8 cellular contexts compared by ENCODE assay signal in the genomic region with DNA sequence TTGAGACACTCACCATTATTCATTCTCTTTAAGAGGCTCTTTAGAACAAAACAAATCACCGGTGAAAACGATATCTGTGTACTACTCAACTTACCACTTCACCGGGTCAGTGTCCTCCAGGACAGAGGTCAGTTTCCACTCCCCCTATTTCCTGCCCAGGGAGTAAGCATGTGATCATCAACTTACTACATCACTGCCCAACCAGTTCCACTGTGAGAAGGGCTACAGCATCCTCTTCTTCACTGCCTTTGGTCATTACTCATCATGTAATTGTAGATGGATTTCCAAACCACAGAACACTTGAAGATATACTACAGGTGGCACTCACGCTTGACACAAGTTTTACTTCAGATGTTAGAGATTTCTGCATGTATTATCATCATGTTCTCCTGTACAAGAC. TPM values are rescaled to one million over a fixed set of nuclear protein-coding genes. Genes with fewer than 3 reads are reported as not detected.
DNase-seq lines count a peak whose midpoint lies in the region; ATAC-seq and TF ChIP-seq lines count a peak whose summit lies in the region.

No MANE protein-coding gene starts in this region.

- no peak for TF ChIP-seq CTCF in chondrocyte (IDR thresholded peaks at IDR 0.05)
- no peak for TF ChIP-seq CTCF in GM23338 (conservative IDR thresholded peaks at IDR 0.05; ENCODE audit: low read depth in 2 of 2)

- H3F3A ChIP-seq in GM23338 (replicated peaks; ENCODE audit: low read depth) = peaks cover 7% of the 10 kb centered on the region; the same call in 1 of the 2 replicates

- peak overlapping the region; percentile 46 for H3K4me3 Mint-ChIP-seq in stimulated activated memory B cell treated with anti-CD40 and anti-IgM and Interleukin-4, amounts not matched to agents 10 μg/mL and 1 μg/mL and 100 μg/mL, for 72 hours
- no peak overlapping the region for H3K4me3 Mint-ChIP-seq in chondrocyte (ENCODE audit: unreplicated experiment)
- no peak overlapping the region for H3K4me3 Mint-ChIP-seq in GM23338

- peaks cover 19% of the 10 kb centered on the region for H3K36me3 Mint-ChIP-seq in stimulated activated memory B cell treated with anti-CD40 and anti-IgM and Interleukin-4, amounts not matched to agents 10 μg/mL and 1 μg/mL and 100 μg/mL, for 72 hours
- no peaks in the 10 kb centered on the region for H3K36me3 Mint-ChIP-seq in chondrocyte (ENCODE audit: low read depth)
- H3K36me3 Mint-ChIP-seq in GM23338 (ENCODE audit: low read depth) = no peaks in the 10 kb centered on the region; the same call in 2 of the 3 replicates

- peak overlapping the region; percentile 58 for H3K27ac Mint-ChIP-seq in stimulated activated memory B cell treated with anti-CD40 and anti-IgM and Interleukin-4, amounts not matched to agents 10 μg/mL and 1 μg/mL and 100 μg/mL, for 72 hours
- H3K27ac Mint-ChIP-seq in chondrocyte (ENCODE audit: unreplicated experiment) (no peak overlapping the region), GM23338 (no peak overlapping the region)

- H3K4me1 ChIP-seq in GM23338 (ENCODE audit: insufficient read depth) = peaks cover 5% of the 10 kb centered on the region

- no peaks in the 10 kb centered on the region for H3K27me3 Mint-ChIP-seq in stimulated activated memory B cell treated with anti-CD40 and anti-IgM and Interleukin-4, amounts not matched to agents 10 μg/mL and 1 μg/mL and 100 μg/mL, for 72 hours
- peaks cover 17% of the 10 kb centered on the region for H3K27me3 Mint-ChIP-seq in chondrocyte (ENCODE audit: low read depth)
- H3K27me3 Mint-ChIP-seq in GM23338 (ENCODE audit: insufficient read depth, low read depth, poor library complexity) = peaks cover 18% of the 10 kb centered on the region

- H3K27me3 ChIP-seq in GM23338 (ENCODE audit: insufficient read depth) = peaks cover 26% of the 10 kb centered on the region

- H3K36me3 ChIP-seq in GM23338 (ENCODE audit: insufficient read depth) = no peaks in the 10 kb centered on the region

- no peak overlapping the region for H3K4me2 ChIP-seq in GM23338

- intact Hi-C loops in left colon (cut with DNase I, micrococcal nuclease) = no loop called here

- no peaks in the 10 kb centered on the region for H3K79me2 ChIP-seq in GM23338 (replicated peaks; ENCODE audit: insufficient read depth)

- DNase-seq in A172 (ENCODE audit: low spot score) (peak; percentile 88), NCI-H2107 (lab: John Stamatoyannopoulos, UW) (peak; percentile 28), fibroblast of peridontal ligament (ENCODE audit: extremely low read depth) (peak; percentile 82), left colon (no peak), chondrocyte (ENCODE audit: low spot score) (no peak), GM23338 (ENCODE audit: low spot score) (no peak)

- H4K20me1 ChIP-seq in GM23338 (replicated peaks; ENCODE audit: insufficient read depth) = peaks cover 4% of the 10 kb centered on the region; the same call in 1 of the 2 replicates

- no peak overlapping the region for H3K4me3 ChIP-seq in GM23338

- no peaks in the 10 kb centered on the region for H3K9me3 Mint-ChIP-seq in stimulated activated memory B cell treated with anti-CD40 and anti-IgM and Interleukin-4, amounts not matched to agents 10 μg/mL and 1 μg/mL and 100 μg/mL, for 72 hours
- H3K9me3 Mint-ChIP-seq in chondrocyte (ENCODE audit: low read depth) (no peaks in the 10 kb centered on the region), GM23338 (no peaks in the 10 kb centered on the region; the same call in 2 of the 3 replicates)

- H3K4me1 Mint-ChIP-seq in stimulated activated memory B cell treated with anti-CD40 and anti-IgM and Interleukin-4, amounts not matched to agents 10 μg/mL and 1 μg/mL and 100 μg/mL, for 72 hours = peaks cover 37% of the 10 kb centered on the region
- H3K4me1 Mint-ChIP-seq in chondrocyte (ENCODE audit: low read depth) = peaks cover 20% of the 10 kb centered on the region
- H3K4me1 Mint-ChIP-seq in GM23338 = peaks cover 9% of the 10 kb centered on the region

- ATAC-seq in GM19395 (IDR thresholded peaks at IDR 0.05; ENCODE audit: unreplicated experiment) = peak; percentile 45
- peak; percentile 38 for ATAC-seq in stimulated activated memory B cell treated with anti-CD40 and anti-IgM and Interleukin-4, amounts not matched to agents 10 μg/mL and 1 μg/mL and 100 μg/mL, for 72 hours
- no peak for ATAC-seq in left colon
- no peak for ATAC-seq in GM23338

- no peak overlapping the region for H3K27ac ChIP-seq in GM23338 (ENCODE audit: low read depth)

- H3K9me2 ChIP-seq in GM23338 (ENCODE audit: insufficient read depth) = no peaks in the 10 kb centered on the region

- no peak overlapping the region for H2AFZ ChIP-seq in GM23338

TF ChIP-seq in GM23338, 12 proteins besides CTCF, POLR2A, EP300 and RAD21:
- TF ChIP-seq ZNF331 (CRISPR knock-in tag; IDR thresholded peaks at IDR 0.05; ENCODE audit: low read depth) (no peak), JUNB (IDR thresholded peaks at IDR 0.05; ENCODE audit: unreplicated experiment) (no peak)
- TF ChIP-seq, protein P1, sequence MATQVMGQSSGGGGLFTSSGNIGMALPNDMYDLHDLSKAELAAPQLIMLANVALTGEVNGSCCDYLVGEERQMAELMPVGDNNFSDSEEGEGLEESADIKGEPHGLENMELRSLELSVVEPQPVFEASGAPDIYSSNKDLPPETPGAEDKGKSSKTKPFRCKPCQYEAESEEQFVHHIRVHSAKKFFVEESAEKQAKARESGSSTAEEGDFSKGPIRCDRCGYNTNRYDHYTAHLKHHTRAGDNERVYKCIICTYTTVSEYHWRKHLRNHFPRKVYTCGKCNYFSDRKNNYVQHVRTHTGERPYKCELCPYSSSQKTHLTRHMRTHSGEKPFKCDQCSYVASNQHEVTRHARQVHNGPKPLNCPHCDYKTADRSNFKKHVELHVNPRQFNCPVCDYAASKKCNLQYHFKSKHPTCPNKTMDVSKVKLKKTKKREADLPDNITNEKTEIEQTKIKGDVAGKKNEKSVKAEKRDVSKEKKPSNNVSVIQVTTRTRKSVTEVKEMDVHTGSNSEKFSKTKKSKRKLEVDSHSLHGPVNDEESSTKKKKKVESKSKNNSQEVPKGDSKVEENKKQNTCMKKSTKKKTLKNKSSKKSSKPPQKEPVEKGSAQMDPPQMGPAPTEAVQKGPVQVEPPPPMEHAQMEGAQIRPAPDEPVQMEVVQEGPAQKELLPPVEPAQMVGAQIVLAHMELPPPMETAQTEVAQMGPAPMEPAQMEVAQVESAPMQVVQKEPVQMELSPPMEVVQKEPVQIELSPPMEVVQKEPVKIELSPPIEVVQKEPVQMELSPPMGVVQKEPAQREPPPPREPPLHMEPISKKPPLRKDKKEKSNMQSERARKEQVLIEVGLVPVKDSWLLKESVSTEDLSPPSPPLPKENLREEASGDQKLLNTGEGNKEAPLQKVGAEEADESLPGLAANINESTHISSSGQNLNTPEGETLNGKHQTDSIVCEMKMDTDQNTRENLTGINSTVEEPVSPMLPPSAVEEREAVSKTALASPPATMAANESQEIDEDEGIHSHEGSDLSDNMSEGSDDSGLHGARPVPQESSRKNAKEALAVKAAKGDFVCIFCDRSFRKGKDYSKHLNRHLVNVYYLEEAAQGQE (IDR thresholded peaks at IDR 0.05; ENCODE audit: unreplicated experiment) = no peak
TF ChIP-seq in GM23338: peak in this region for 0.

RNA-seq across cellular contexts. Expression of a gene that starts 5.7 kb away (rescaled TPM):
- 0.05 and 0.12 TPM in 2 replicates for total RNA-seq in A172 (2014; rRNA removed; shearing (Covaris generic))
- total RNA-seq in left colon = 10 to 100 TPM; 65.4 to 79.8 TPM
- total RNA-seq in chondrocyte = 0.17 to 0.65 TPM (median 0.59 TPM) in 3 replicates
- total RNA-seq in GM23338 (2014; rRNA removed; shearing (Covaris generic)) = 2.4 and 3.6 TPM in 2 replicates
- polyA plus RNA-seq in GM23338 (2016; fragmentation: Nextera tagmentation; extraction: Ambion mirVana) = 1.4 and 1.6 TPM in 2 replicates

Comparison
In these comparisons a context has a peak if more than half of its experiments do, and no peak if none do; other contexts are left out.
1. DNase-seq: peak in A172 (single experiment), NCI-H2107 (single experiment) and fibroblast of peridontal ligament (single experiment); none in left colon (0 of 2), chondrocyte (single experiment) and GM23338 (single experiment).
2. ATAC-seq: peak in GM19395 (single experiment) and stimulated activated memory B cell treated with anti-CD40 and anti-IgM and Interleukin-4, amounts not matched to agents 10 μg/mL and 1 μg/mL and 100 μg/mL, for 72 hours (single experiment); none in left colon (single experiment) and GM23338 (single experiment).
3. RNA of a gene that starts 5.7 kb away (total RNA-seq): 65.4 to 79.8 TPM in left colon; 2.4 to 3.6 TPM in GM23338, 0.17 to 0.65 TPM in chondrocyte and 0.05 to 0.12 TPM in A172; every median in the first group is over 10 times any median in the second.